ENCODE assay signal across 22 cellular contexts in genomic region chr3:39453134-39453533, GRCh38.
DNase-seq lines count a peak whose midpoint lies in the region; ATAC-seq lines count a peak whose summit lies in the region.
"Had no signal": no experiment of that assay in that cellular context is flagged by ENCODE, and none has a peak within 500 bp of the region (broad histone marks: within the 10 kb centered on the region; RNA-seq: fewer than 3 reads in every experiment).

No MANE protein-coding gene starts in this region.

- peak overlapping the region; percentile 3 for H3K27ac ChIP-seq in cingulate gyrus (ENCODE audit: low read depth, low read length)
- H3K27ac ChIP-seq: heart left ventricle, KMS-11, SK-N-MC, upper lobe of right lung had no signal

- ATAC-seq in GM18511 (IDR thresholded peaks at IDR 0.05; ENCODE audit: unreplicated experiment) = peak; percentile 85
- peak; percentile 74 for ATAC-seq in GM19467 (IDR thresholded peaks at IDR 0.05; ENCODE audit: unreplicated experiment)
- peak; percentile 71 for ATAC-seq in HG03139 (IDR thresholded peaks at IDR 0.05; ENCODE audit: unreplicated experiment)
- ATAC-seq in GM18498 (IDR thresholded peaks at IDR 0.05; ENCODE audit: unreplicated experiment) = no peak
- ATAC-seq: activated naive CD4-positive, alpha-beta T cell treated with anti-CD3 and anti-CD28 coated beads, Interleukin-2, amount 50 U/mL, for 72 hours; heart left ventricle; left lobe of liver; naive thymus-derived CD8-positive, alpha-beta T cell; right cardiac atrium; upper lobe of right lung had no signal

- no peak for DNase-seq in CD1c-positive myeloid dendritic cell (ENCODE audit: extremely low spot score)
- DNase-seq in C1 segment of cervical spinal cord (lab: John Stamatoyannopoulos, UW) = no peak
- DNase-seq in NCI-H187 treated with DMSO at 0.1 percent for 48 hours (lab: John Stamatoyannopoulos, UW) = no peak
- DNase-seq: activated CD4-positive, alpha-beta T cell treated with anti-CD3 and anti-CD28 coated beads for 48 hours; effector CD4-positive, alpha-beta T cell; heart left ventricle; MV-4-11; naive thymus-derived CD8-positive, alpha-beta T cell; NCI-H2171 treated with DMSO at 0.1 percent for 48 hours; NCI-H526 treated with DMSO at 0.1 percent for 48 hours; right cardiac atrium; RPMI8226; upper lobe of right lung had no signal
